ENCODE assay signal across 20 cellular contexts in genomic region chr14:105660816-105661531, GRCh38.
"Had no signal": no experiment of that assay in that cellular context is flagged by ENCODE, and none has a peak within 500 bp of the region (broad histone marks: within the 10 kb centered on the region; RNA-seq: fewer than 3 reads in every experiment).

No MANE protein-coding gene starts in this region.

- DNase-seq: activated CD4-positive, alpha-beta memory T cell treated with anti-CD3 and anti-CD28 coated beads for 36 hours; activated CD4-positive, alpha-beta T cell treated with anti-CD3 and anti-CD28 coated beads for 1 hour; activated gamma-delta T cell; activated T-cell treated with anti-CD3 and anti-CD28 coated beads, Interleukin-2, amount 50 U/mL, for 24 hours; amniotic stem cell; central memory CD4-positive, alpha-beta T cell; colonic mucosa; foreskin fibroblast; hippocampal formation; left ventricle myocardium inferior; psoas muscle; stimulated activated CD4-positive, alpha-beta T cell treated with anti-CD3 and anti-CD28 coated beads, Interleukin-1b, Interleukin-23, amount 100 ng/mL, for 48 hours; stomach; T-helper 1 cell; T1000; testis had no signal

- H3K27me3 ChIP-seq: colonic mucosa, testis, vagina had no signal

- FAIRE-seq: endothelial cell of umbilical vein had no signal

- H3K4me3 ChIP-seq: colonic mucosa, left ventricle myocardium inferior, psoas muscle, stomach, testis, vagina had no signal

- ATAC-seq: psoas muscle, sciatic nerve had no signal

- H3K27ac ChIP-seq: colonic mucosa, left ventricle myocardium inferior, psoas muscle, stomach, testis, vagina, VCaP had no signal

- H3K9me3 ChIP-seq: colonic mucosa, testis, vagina had no signal

- H3K4me1 ChIP-seq: colonic mucosa, left ventricle myocardium inferior, psoas muscle, testis, vagina had no signal

- H3K36me3 ChIP-seq: colonic mucosa, left ventricle myocardium inferior, stomach, vagina had no signal
